In genomic region chr17:66302761-66303626, GRCh38 we compare ENCODE assay signal across 1 cellular context.
A peak's percentile ranks its signal among the peaks of the same experiment; 100 is the strongest.
TF ChIP-seq lines count a peak whose summit lies in the region.

No MANE protein-coding gene starts in this region.

TF ChIP-seq in A549, 52 proteins besides CTCF, POLR2A, EP300 and RAD21 (continued from another document):
- TF ChIP-seq NPAS2 (CRISPR knock-in tag; IDR thresholded peaks at IDR 0.05; ENCODE audit: borderline replicate concordance) = no peak
- no peak for TF ChIP-seq CEBPB (IDR thresholded peaks at IDR 0.05)
- TF ChIP-seq KDM1A (IDR thresholded peaks at IDR 0.05; ENCODE audit: low read depth) = no peak
- no peak for TF ChIP-seq JUNB (IDR thresholded peaks at IDR 0.05)
- no peak for TF ChIP-seq HMGXB4 (CRISPR knock-in tag; IDR thresholded peaks at IDR 0.05; ENCODE audit: borderline replicate concordance)
- TF ChIP-seq RFX5 (IDR thresholded peaks at IDR 0.05) = no peak
- TF ChIP-seq ATOH8 (CRISPR knock-in tag; IDR thresholded peaks at IDR 0.05; ENCODE audit: low read depth) = no peak
- TF ChIP-seq ELK1 (IDR thresholded peaks at IDR 0.05; ENCODE audit: low read depth, low read length) = no peak
- TF ChIP-seq ESRRA (IDR thresholded peaks at IDR 0.05; ENCODE audit: borderline replicate concordance, low read length) = no peak
- TF ChIP-seq JUN (IDR thresholded peaks at IDR 0.05) = peak; percentile 20 to 35; a peak in 2 of 5 replicates
- no peak for TF ChIP-seq HOXA7 (CRISPR knock-in tag; IDR thresholded peaks at IDR 0.05)
